8 cellular contexts compared by ENCODE assay signal in the genomic region with DNA sequence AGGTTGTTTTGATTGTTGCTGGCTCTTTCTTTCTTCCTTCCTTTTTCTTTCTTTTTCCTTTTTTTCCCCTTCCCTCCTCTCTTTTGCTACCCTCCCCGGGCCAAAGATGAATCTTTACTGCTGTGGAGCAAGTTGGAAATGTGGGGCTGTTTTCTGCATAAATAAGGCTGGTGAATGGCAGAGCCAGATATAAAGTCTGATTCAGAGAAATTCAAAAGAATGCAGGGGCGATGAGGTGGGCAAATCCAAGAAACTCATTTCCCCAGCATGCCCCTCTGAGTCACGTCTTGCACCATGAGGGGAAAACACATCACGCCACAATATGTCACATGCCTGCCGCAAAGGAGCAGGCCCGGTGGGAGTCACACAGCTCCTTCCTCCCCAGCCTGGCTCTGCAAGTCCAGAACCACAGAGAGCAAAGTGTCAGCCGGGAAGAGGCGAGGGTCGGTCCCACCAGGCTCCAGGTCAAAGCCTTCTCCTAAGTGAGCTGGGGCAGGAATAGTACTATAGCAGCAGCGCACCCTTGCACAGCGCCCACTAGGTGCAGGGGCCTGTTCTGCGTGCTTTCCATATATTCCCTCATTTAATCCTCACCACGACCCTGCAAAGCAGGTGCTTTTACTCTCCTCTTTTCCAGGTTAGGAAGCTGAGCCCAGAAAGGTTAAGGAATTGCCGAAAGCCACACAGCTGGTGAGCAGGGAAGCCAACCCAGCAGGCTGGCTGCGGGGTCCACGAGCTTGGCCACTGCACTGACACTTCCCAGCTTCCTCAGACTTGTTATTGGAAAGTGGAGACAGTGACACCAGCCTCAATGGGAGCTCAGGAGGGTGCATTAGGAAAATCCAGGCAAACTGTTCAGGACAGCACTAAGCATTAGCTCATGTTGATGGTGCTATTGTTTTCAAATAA.
DNase-seq lines count a peak whose midpoint lies in the region; ATAC-seq and TF ChIP-seq lines count a peak whose summit lies in the region.

No MANE protein-coding gene starts in this region.

- no peaks in the 10 kb centered on the region for H3K27me3 Mint-ChIP-seq in activated naive CD4-positive, alpha-beta T cell treated with anti-CD3 and anti-CD28 coated beads for 36 hours (ENCODE audit: low read depth)

- H3K36me3 ChIP-seq in SJCRH30 (no peaks in the 10 kb centered on the region), ovary (no peaks in the 10 kb centered on the region), thymus (ENCODE audit: control insufficient read depth, insufficient read depth) (no peaks in the 10 kb centered on the region)

- TF ChIP-seq EP300 in ovary (IDR thresholded peaks at IDR 0.05), result peak; percentile 42

- H3K4me1 Mint-ChIP-seq in activated naive CD4-positive, alpha-beta T cell treated with anti-CD3 and anti-CD28 coated beads for 36 hours (ENCODE audit: low read depth), result peaks cover 9% of the 10 kb centered on the region

- peak overlapping the region; percentile 89 for H3K4me3 Mint-ChIP-seq in activated naive CD4-positive, alpha-beta T cell treated with anti-CD3 and anti-CD28 coated beads for 36 hours

- DNase-seq in ELF-1 (ENCODE audit: low read depth, low spot score) (peak; percentile 86), HuH-7.5 (ENCODE audit: low spot score) (peak; percentile 70), SJCRH30 (peak; percentile 63 to 74), glomerular endothelial cell (ENCODE audit: extremely low read depth, low read depth, low spot score) (peak; percentile 60), ovary (peak; percentile 61 to 76 (median 64))
- peak; percentile 83 for DNase-seq in activated naive CD4-positive, alpha-beta T cell treated with anti-CD3 and anti-CD28 coated beads for 36 hours

- H3K27me3 ChIP-seq in SJCRH30, result no peaks in the 10 kb centered on the region
- no peaks in the 10 kb centered on the region for H3K27me3 ChIP-seq in ovary
- H3K27me3 ChIP-seq in thymus (ENCODE audit: control insufficient read depth, insufficient read depth), result no peaks in the 10 kb centered on the region

- H3K4me3 ChIP-seq in SJCRH30 (peak overlapping the region; percentile 57), ovary (peak overlapping the region; percentile 50), thymus (ENCODE audit: low read length) (peak overlapping the region; percentile 71)

- H3K4me1 ChIP-seq in SJCRH30 (peaks cover 22% of the 10 kb centered on the region), ovary (ENCODE audit: insufficient read depth) (peaks cover 26% of the 10 kb centered on the region), thymus (ENCODE audit: control insufficient read depth, insufficient read depth, low read length) (peaks cover 9% of the 10 kb centered on the region)

- no peak for ATAC-seq in GM18858 (IDR thresholded peaks at IDR 0.05; ENCODE audit: unreplicated experiment)

- no peaks in the 10 kb centered on the region for H3K9me3 ChIP-seq in SJCRH30 (replicated peaks)
- no peaks in the 10 kb centered on the region for H3K9me3 ChIP-seq in ovary
- no peaks in the 10 kb centered on the region for H3K9me3 ChIP-seq in thymus (ENCODE audit: control insufficient read depth)

- H3K36me3 Mint-ChIP-seq in activated naive CD4-positive, alpha-beta T cell treated with anti-CD3 and anti-CD28 coated beads for 36 hours (ENCODE audit: low read depth), result no peaks in the 10 kb centered on the region

- TF ChIP-seq POLR2A in ovary (IDR thresholded peaks at IDR 0.05), result no peak

- H3K27ac Mint-ChIP-seq in activated naive CD4-positive, alpha-beta T cell treated with anti-CD3 and anti-CD28 coated beads for 36 hours, result peak overlapping the region; percentile 96

- WGBS in ovary, 3 donors, result 26 to 36% (median 36%) methylated on average over 16 of the region's 16 CpGs
- 30% methylated on average over 16 of the region's 16 CpGs for WGBS in thymus

- intact Hi-C loops in activated naive CD4-positive, alpha-beta T cell treated with anti-CD3 and anti-CD28 coated beads for 36 hours (cut with micrococcal nuclease), result loop anchor here (1.0 to 10.0 kb wide), 7 partner anchors 17 to 1480 kb away; a partner anchor contains a TSS
- intact Hi-C loops in ovary (cut with DNase I), result loop anchor here (5.0 to 10.0 kb wide), 4 partner anchors 90 to 672 kb away; a partner anchor contains a TSS

- CTCF ChIA-PET in activated naive CD4-positive, alpha-beta T cell treated with anti-CD3 and anti-CD28 coated beads for 36 hours (lab: Charles Lee), result interaction anchor here (0.5 to 2.0 kb wide), 15 partner anchors 9 to 985 kb away, joined by 3 to 9 read pairs (median 4); a partner anchor contains a TSS

- no peaks in the 10 kb centered on the region for H3K9me3 Mint-ChIP-seq in activated naive CD4-positive, alpha-beta T cell treated with anti-CD3 and anti-CD28 coated beads for 36 hours

- peak in 2 of 3 donors; percentile 15 to 41 for TF ChIP-seq CTCF in ovary (IDR thresholded peaks at IDR 0.05)

- H3K27ac ChIP-seq in SJCRH30 (peak overlapping the region; percentile 81), ovary (peak overlapping the region; percentile 92 to 95), thymus (ENCODE audit: low read depth) (peak overlapping the region; percentile 83)
